ENCODE assay signal across 8 cellular contexts in genomic region chr18:23438046-23438377, GRCh38. TPM values are rescaled to one million over a fixed set of nuclear protein-coding genes. Genes with fewer than 3 reads are reported as not detected.
DNase-seq lines count a peak whose midpoint lies in the region; TF ChIP-seq lines count a peak whose summit lies in the region.

No MANE protein-coding gene starts in this region.

- no peak for TF ChIP-seq POLR2A in testis (IDR thresholded peaks at IDR 0.05)

- TF ChIP-seq CTCF in kidney epithelial cell (IDR thresholded peaks at IDR 0.05; ENCODE audit: insufficient read depth, low read length, poor library complexity, severe bottlenecking) (no peak), testis (IDR thresholded peaks at IDR 0.05) (no peak)

- H3K27me3 Mint-ChIP-seq in activated CD4-positive, alpha-beta T cell treated with anti-CD3 and anti-CD28 coated beads, Interleukin-2, amount 10 ng/mL, durations not matched to agents 24 days and 14 days: peaks cover 2% of the 10 kb centered on the region
- H3K27me3 Mint-ChIP-seq in activated naive CD8-positive, alpha-beta T cell: no peaks in the 10 kb centered on the region

- no peak overlapping the region for H3K27ac Mint-ChIP-seq in activated CD4-positive, alpha-beta T cell treated with anti-CD3 and anti-CD28 coated beads, Interleukin-2, amount 10 ng/mL, durations not matched to agents 24 days and 14 days
- peak overlapping the region; percentile 58 for H3K27ac Mint-ChIP-seq in activated naive CD8-positive, alpha-beta T cell

- H3K4me1 Mint-ChIP-seq in activated CD4-positive, alpha-beta T cell treated with anti-CD3 and anti-CD28 coated beads, Interleukin-2, amount 10 ng/mL, durations not matched to agents 24 days and 14 days: peaks cover 14% of the 10 kb centered on the region
- peaks cover 14% of the 10 kb centered on the region for H3K4me1 Mint-ChIP-seq in activated naive CD8-positive, alpha-beta T cell (ENCODE audit: low read depth)

- no peak overlapping the region for H3K27ac ChIP-seq in testis

- intact Hi-C loops in activated CD4-positive, alpha-beta T cell treated with anti-CD3 and anti-CD28 coated beads, Interleukin-2, amount 10 ng/mL, durations not matched to agents 24 days and 14 days (cut with micrococcal nuclease): loop anchor here (2.0 kb wide), 1 partner anchor 147 kb away; no protein-coding TSS in a partner anchor
- intact Hi-C loops in testis (cut with DNase I; ENCODE audit: low total_unique reads): no loop called here

- 22 to 26% methylated on average over 5 of the region's 5 CpGs for WGBS in testis, 2 donors

- H3K27me3 ChIP-seq in kidney epithelial cell (ENCODE audit: control insufficient read depth, insufficient read depth, low read length) (no peaks in the 10 kb centered on the region), testis (no peaks in the 10 kb centered on the region)

- no peak for DNase-seq in activated CD4-positive, alpha-beta T cell treated with anti-CD3 and anti-CD28 coated beads, Interleukin-2, amount 10 ng/mL, durations not matched to agents 24 days and 14 days
- no peak for DNase-seq in activated CD4-positive, alpha-beta T cell treated with anti-CD3 and anti-CD28 coated beads for 1 hour
- DNase-seq in kidney epithelial cell (ENCODE audit: low read depth) (no peak), testis (no peak), NCI-H226 (no peak), hepatic stellate cell (ENCODE audit: low spot score) (no peak), NCI-H146 treated with DMSO at 0.1 percent for 48 hours (lab: John Stamatoyannopoulos, UW; ENCODE audit: unreplicated experiment) (no peak)

- H3K4me3 Mint-ChIP-seq in activated CD4-positive, alpha-beta T cell treated with anti-CD3 and anti-CD28 coated beads, Interleukin-2, amount 10 ng/mL, durations not matched to agents 24 days and 14 days: peak overlapping the region; percentile 89
- H3K4me3 Mint-ChIP-seq in activated naive CD8-positive, alpha-beta T cell: peak overlapping the region; percentile 92

- no peaks in the 10 kb centered on the region for H3K36me3 Mint-ChIP-seq in activated CD4-positive, alpha-beta T cell treated with anti-CD3 and anti-CD28 coated beads, Interleukin-2, amount 10 ng/mL, durations not matched to agents 24 days and 14 days (ENCODE audit: low read depth)
- H3K36me3 Mint-ChIP-seq in activated naive CD8-positive, alpha-beta T cell: no peaks in the 10 kb centered on the region

- peak overlapping the region; percentile 97 for H3K4me3 ChIP-seq in kidney epithelial cell (ENCODE audit: low read depth, low read length)
- peak overlapping the region; percentile 78 to 79 for H3K4me3 ChIP-seq in testis

- H3K9me3 Mint-ChIP-seq in activated CD4-positive, alpha-beta T cell treated with anti-CD3 and anti-CD28 coated beads, Interleukin-2, amount 10 ng/mL, durations not matched to agents 24 days and 14 days: no peaks in the 10 kb centered on the region
- H3K9me3 Mint-ChIP-seq in activated naive CD8-positive, alpha-beta T cell (ENCODE audit: low read depth): no peaks in the 10 kb centered on the region

- H3K36me3 ChIP-seq in kidney epithelial cell (ENCODE audit: control insufficient read depth, insufficient read depth, low read length) (no peaks in the 10 kb centered on the region), testis (ENCODE audit: low read depth, missing control alignments) (no peaks in the 10 kb centered on the region)

- no peaks in the 10 kb centered on the region for H3K9me3 ChIP-seq in testis

- H3K4me1 ChIP-seq in testis: peaks cover 4% of the 10 kb centered on the region

RNA-seq across cellular contexts. Expression of gene RIOK3, which starts 15.1 kb away (rescaled TPM):
- 46.7 and 53.3 TPM in 2 replicates for total RNA-seq in activated CD4-positive, alpha-beta T cell treated with anti-CD3 and anti-CD28 coated beads, Interleukin-2, amount 10 ng/mL, durations not matched to agents 24 days and 14 days
- total RNA-seq in kidney epithelial cell (79.8 and 90.6 TPM in 2 replicates), testis (10 to 100 TPM; 41.7 to 68.7 TPM)
- polyA plus RNA-seq in testis (ENCODE audit: insufficient read depth, low read depth, low replicate concordance): 76.8 TPM
